8 cellular contexts compared by ENCODE assay signal in genomic region chr14:58200480-58200841, GRCh38. TPM values are rescaled to one million over a fixed set of nuclear protein-coding genes. Genes with fewer than 3 reads are reported as not detected.
DNase-seq lines count a peak whose midpoint lies in the region; TF ChIP-seq lines count a peak whose summit lies in the region.

No MANE protein-coding gene starts in this region.

- no peaks in the 10 kb centered on the region for H3K27me3 ChIP-seq in SK-N-SH (ENCODE audit: insufficient read depth)

- peak overlapping the region; percentile 83 for H3K27ac ChIP-seq in HEK293 (ENCODE audit: extremely low read depth, low read depth, low read length)
- peak overlapping the region; percentile 83 to 91 for H3K27ac ChIP-seq in SK-N-SH (ENCODE audit: low read depth in 2 of 2, low read length in 1 of 2)

- peaks cover 47% of the 10 kb centered on the region for H3K79me2 ChIP-seq in SK-N-SH (ENCODE audit: insufficient read depth)

- TF ChIP-seq RAD21 in SK-N-SH (IDR thresholded peaks at IDR 0.05; ENCODE audit: low read length): no peak

- POLR2A ChIA-PET in HEK293 (lab: Yijun Ruan, JAX): interaction anchor here (0.6 to 1.3 kb wide), 5 partner anchors 9 to 225 kb away, joined by 3 to 6 read pairs (median 4); partner anchors contain the start of gene ARID4A
- POLR2A ChIA-PET in SK-N-SH (lab: Yijun Ruan, JAX): no interaction called here

- H3K36me3 ChIP-seq in HEK293 (ENCODE audit: control insufficient read depth in 2 of 2, insufficient read depth in 1 of 2, low read length in 2 of 2) (peaks cover 9 to 16% of the 10 kb centered on the region in 2 experiments), SK-N-SH (replicated peaks in 1 of 2; ENCODE audit: control insufficient read depth in 1 of 2, insufficient read depth in 2 of 2, low read length in 1 of 2) (peaks cover 7 to 16% of the 10 kb centered on the region in 2 experiments)

- peak overlapping the region; percentile 84 for H3K4me2 ChIP-seq in SK-N-SH

- TF ChIP-seq CTCF in GM12865 (IDR thresholded peaks at IDR 0.05; ENCODE audit: insufficient read depth, low read depth, low read length, missing control alignments): no peak
- TF ChIP-seq CTCF in HEK293 (tag by site-specific recombination; IDR thresholded peaks at IDR 0.05): no peak
- no peak for TF ChIP-seq CTCF in SK-N-SH (IDR thresholded peaks at IDR 0.05)
- no peak for TF ChIP-seq CTCF in fibroblast of villous mesenchyme (IDR thresholded peaks at IDR 0.05; ENCODE audit: insufficient read depth, low read depth, low read length)
- no peak for TF ChIP-seq CTCF in retinal pigment epithelial cell (conservative IDR thresholded peaks at IDR 0.05; ENCODE audit: low read depth, low read length)

- H4K20me1 ChIP-seq in SK-N-SH (ENCODE audit: insufficient read depth): no peaks in the 10 kb centered on the region

- peak overlapping the region; percentile 94 for H2AFZ ChIP-seq in SK-N-SH (ENCODE audit: low read depth)

- CTCF ChIA-PET in HEK293 (lab: Yijun Ruan, JAX): interaction anchor here (0.7 kb wide), 1 partner anchor 69 kb away, joined by 3 read pairs; no protein-coding TSS in a partner anchor
- CTCF ChIA-PET in SK-N-SH (lab: Yijun Ruan, JAX): no interaction called here

- H3K9ac ChIP-seq in SK-N-SH: peak overlapping the region; percentile 79

- H3K4me1 ChIP-seq in HEK293 (ENCODE audit: control insufficient read depth, insufficient read depth, low read length): peaks cover 2% of the 10 kb centered on the region; the same call in 1 of the 2 replicates
- H3K4me1 ChIP-seq in SK-N-SH (ENCODE audit: control insufficient read depth in 1 of 2, insufficient read depth in 2 of 2, low read depth in 1 of 2, low read length in 1 of 2): peaks cover 3 to 8% of the 10 kb centered on the region in 2 experiments; a peak in 2 of 4 replicates

- H3K4me3 ChIP-seq in GM12865 (ENCODE audit: low read depth, low read length): peak overlapping the region; percentile 89
- peak overlapping the region; percentile 99 for H3K4me3 ChIP-seq in HEK293 (ENCODE audit: low read depth, low read length)
- H3K4me3 ChIP-seq in SK-N-SH (ENCODE audit: low read depth in 2 of 2, low read length in 1 of 2): peak overlapping the region; percentile 81 to 83
- H3K4me3 ChIP-seq in fibroblast of villous mesenchyme (ENCODE audit: low read depth, low read length): peak overlapping the region; percentile 87
- peak overlapping the region; percentile 97 for H3K4me3 ChIP-seq in retinal pigment epithelial cell (ENCODE audit: low read length)

- 0% methylated on average over 11 of the region's 11 CpGs for WGBS in SK-N-SH (ENCODE audit: low lambda C conversion rate)

- no peak for TF ChIP-seq EP300 in SK-N-SH (IDR thresholded peaks at IDR 0.05; ENCODE audit: borderline replicate concordance in 1 of 2, low read depth in 1 of 2, low read length in 1 of 2)

- no peaks in the 10 kb centered on the region for H3F3A ChIP-seq in SK-N-SH (replicated peaks; ENCODE audit: insufficient read depth)

- no peaks in the 10 kb centered on the region for H3K9me2 ChIP-seq in SK-N-SH

- no peak for DNase-seq in GM12865 (ENCODE audit: low read depth)
- no peak for DNase-seq in SK-N-SH
- no peak for DNase-seq in fibroblast of villous mesenchyme (ENCODE audit: low read depth)
- DNase-seq in retinal pigment epithelial cell (ENCODE audit: low read depth): no peak
- DNase-seq in HCEC 1CT: no peak
- DNase-seq in activated CD8-positive, alpha-beta memory T cell treated with anti-CD3 and anti-CD28 coated beads, Interleukin-2, amount 50 U/mL, for 48 hours: no peak
- DNase-seq in EL: no peak

- H3K9me3 ChIP-seq in HEK293 (ENCODE audit: control insufficient read depth, insufficient read depth, low read depth, low read length) (no peaks in the 10 kb centered on the region), SK-N-SH (no peaks in the 10 kb centered on the region)

TF ChIP-seq in HEK293, 187 proteins besides CTCF, POLR2A, EP300 and RAD21 (continues in another document):
- TF ChIP-seq, protein P1, sequence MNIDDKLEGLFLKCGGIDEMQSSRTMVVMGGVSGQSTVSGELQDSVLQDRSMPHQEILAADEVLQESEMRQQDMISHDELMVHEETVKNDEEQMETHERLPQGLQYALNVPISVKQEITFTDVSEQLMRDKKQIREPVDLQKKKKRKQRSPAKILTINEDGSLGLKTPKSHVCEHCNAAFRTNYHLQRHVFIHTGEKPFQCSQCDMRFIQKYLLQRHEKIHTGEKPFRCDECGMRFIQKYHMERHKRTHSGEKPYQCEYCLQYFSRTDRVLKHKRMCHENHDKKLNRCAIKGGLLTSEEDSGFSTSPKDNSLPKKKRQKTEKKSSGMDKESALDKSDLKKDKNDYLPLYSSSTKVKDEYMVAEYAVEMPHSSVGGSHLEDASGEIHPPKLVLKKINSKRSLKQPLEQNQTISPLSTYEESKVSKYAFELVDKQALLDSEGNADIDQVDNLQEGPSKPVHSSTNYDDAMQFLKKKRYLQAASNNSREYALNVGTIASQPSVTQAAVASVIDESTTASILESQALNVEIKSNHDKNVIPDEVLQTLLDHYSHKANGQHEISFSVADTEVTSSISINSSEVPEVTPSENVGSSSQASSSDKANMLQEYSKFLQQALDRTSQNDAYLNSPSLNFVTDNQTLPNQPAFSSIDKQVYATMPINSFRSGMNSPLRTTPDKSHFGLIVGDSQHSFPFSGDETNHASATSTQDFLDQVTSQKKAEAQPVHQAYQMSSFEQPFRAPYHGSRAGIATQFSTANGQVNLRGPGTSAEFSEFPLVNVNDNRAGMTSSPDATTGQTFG (tag by site-specific recombination; IDR thresholded peaks at IDR 0.05; ENCODE audit: borderline replicate concordance): no peak
- TF ChIP-seq ZNF341 (tag by site-specific recombination; IDR thresholded peaks at IDR 0.05; ENCODE audit: low read depth) (peak; percentile 16), PBX3 (CRISPR knock-in tag; IDR thresholded peaks at IDR 0.05) (no peak)

TF ChIP-seq in SK-N-SH, 30 proteins besides CTCF, POLR2A, EP300 and RAD21:
- no peak for TF ChIP-seq ELF1 (IDR thresholded peaks at IDR 0.05)
- no peak for TF ChIP-seq YY1 (IDR thresholded peaks at IDR 0.05; ENCODE audit: low read depth)
- TF ChIP-seq MEF2A (IDR thresholded peaks at IDR 0.05; ENCODE audit: borderline replicate concordance, low read depth): no peak
- no peak for TF ChIP-seq GATA2 (CRISPR knock-in tag; IDR thresholded peaks at IDR 0.05)
- TF ChIP-seq GABPA (IDR thresholded peaks at IDR 0.05; ENCODE audit: low read depth): no peak
- TF ChIP-seq ZBTB33 (IDR thresholded peaks at IDR 0.05; ENCODE audit: borderline replicate concordance, low read depth): no peak
- TF ChIP-seq TCF12 (IDR thresholded peaks at IDR 0.05): no peak
- no peak for TF ChIP-seq RXRA (IDR thresholded peaks at IDR 0.05; ENCODE audit: borderline replicate concordance, low read depth)
- TF ChIP-seq TEAD4 (IDR thresholded peaks at IDR 0.05; ENCODE audit: borderline replicate concordance, insufficient read depth): no peak
- TF ChIP-seq MAX (IDR thresholded peaks at IDR 0.05; ENCODE audit: low read depth): no peak
- no peak for TF ChIP-seq CHD2 (IDR thresholded peaks at IDR 0.05; ENCODE audit: low read length, partially characterized antibody)
- TF ChIP-seq NFIC (IDR thresholded peaks at IDR 0.05; ENCODE audit: borderline replicate concordance): no peak
- no peak for TF ChIP-seq RCOR1 (IDR thresholded peaks at IDR 0.05; ENCODE audit: low read length)
- TF ChIP-seq SIN3A (IDR thresholded peaks at IDR 0.05; ENCODE audit: borderline replicate concordance, low read depth, low read length): no peak

RNA-seq across cellular contexts. Expression of gene ACTR10, which starts 0.5 kb away (rescaled TPM):
- 32.9 and 54.2 TPM in 2 replicates for polyA plus RNA-seq in SK-N-SH (2012; rRNA removed)
- 54.9 and 73.5 TPM in 2 replicates for polyA plus RNA-seq in SK-N-SH (2012; cell fraction: cytosol; rRNA removed)
- polyA plus RNA-seq in SK-N-SH (2012; cell fraction: nucleus; rRNA removed): 27.3 and 41.2 TPM in 2 replicates
- 57.0 and 57.3 TPM in 2 replicates for total RNA-seq in fibroblast of villous mesenchyme

RNA-seq across cellular contexts. Expression of gene PSMA3, which starts 44.2 kb away (rescaled TPM):
- 203 and 214 TPM in 2 replicates for polyA plus RNA-seq in SK-N-SH (2012; rRNA removed)
- 226 and 277 TPM in 2 replicates for polyA plus RNA-seq in SK-N-SH (2012; cell fraction: cytosol; rRNA removed)
- polyA plus RNA-seq in SK-N-SH (2012; cell fraction: nucleus; rRNA removed): 80.2 and 132 TPM in 2 replicates
- total RNA-seq in fibroblast of villous mesenchyme: 123 and 159 TPM in 2 replicates

RNA-seq across cellular contexts. Expression of gene ARMH4, which starts 48.4 kb away (rescaled TPM):
- 0.31 and 0.39 TPM in 2 replicates for polyA plus RNA-seq in SK-N-SH (2012; rRNA removed)
- polyA plus RNA-seq in SK-N-SH (2012; cell fraction: cytosol; rRNA removed): 0.44 and 0.49 TPM in 2 replicates
- polyA plus RNA-seq in SK-N-SH (2012; cell fraction: nucleus; rRNA removed): 0.20 and 0.58 TPM in 2 replicates
- 1.6 and 3.0 TPM in 2 replicates for total RNA-seq in fibroblast of villous mesenchyme
